Comparison of ENCODE assay signal across 8 cellular contexts in genomic region chr10:79443338-79444242, GRCh38. TPM values are rescaled to one million over a fixed set of nuclear protein-coding genes. Genes with fewer than 3 reads are reported as not detected.
DNase-seq lines count a peak whose midpoint lies in the region; ATAC-seq, FAIRE-seq and TF ChIP-seq lines count a peak whose summit lies in the region.

No MANE protein-coding gene starts in this region.

- H4K20me1 ChIP-seq in BLaER1 treated with 17β-estradiol and CSF1 and Interleukin-3, amounts not matched to agents 10 nM and 100 nM: peaks cover 51 to 62% (median 61%) of the 10 kb centered on the region in 11 experiments
- peaks cover 19% of the 10 kb centered on the region for H4K20me1 ChIP-seq in neural progenitor cell (ENCODE audit: low read depth)

- peaks cover 35 to 82% (median 63%) of the 10 kb centered on the region in 10 experiments for H3K4me1 ChIP-seq in BLaER1 treated with 17β-estradiol and CSF1 and Interleukin-3, amounts not matched to agents 10 nM and 100 nM
- peaks cover 26 to 30% of the 10 kb centered on the region in 2 donors for H3K4me1 ChIP-seq in duodenal mucosa (ENCODE audit: control insufficient read depth in 1 of 2, insufficient read depth in 2 of 2, low read length in 2 of 2)
- H3K4me1 ChIP-seq in neural progenitor cell: peaks cover 17% of the 10 kb centered on the region

- peaks cover 12% of the 10 kb centered on the region for H3K27me3 Mint-ChIP-seq in neural progenitor cell (ENCODE audit: insufficient read depth, low read depth)

- H3K4me3 Mint-ChIP-seq in neural progenitor cell: peak overlapping the region; percentile 92

- in situ Hi-C loops in ACHN (cut with HindIII; ENCODE audit: low pct_ligation_motif_present, low pct_unique_long_range_greater_than_20kb, low sequenced_read_pairs): no loop called here

- no peak for FAIRE-seq in urothelium cell line (lab: Jason Lieb, UNC)

- ATAC-seq in GM19023 (IDR thresholded peaks at IDR 0.05; ENCODE audit: unreplicated experiment): no peak

- no peak overlapping the region for H2AFZ ChIP-seq in neural progenitor cell (replicated peaks)

- no peak overlapping the region for H3K27ac Mint-ChIP-seq in neural progenitor cell

- TF ChIP-seq CTCF in neural progenitor cell (IDR thresholded peaks at IDR 0.05): no peak

- H3K9me3 Mint-ChIP-seq in neural progenitor cell: no peaks in the 10 kb centered on the region

- peak overlapping the region; percentile 72 to 88 (median 81) for H3K4me3 ChIP-seq in BLaER1 treated with 17β-estradiol and CSF1 and Interleukin-3, amounts not matched to agents 10 nM and 100 nM
- peak overlapping the region; percentile 74 to 79 for H3K4me3 ChIP-seq in duodenal mucosa (ENCODE audit: low read depth in 1 of 2, low read length in 2 of 2)
- peak overlapping the region; percentile 86 for H3K4me3 ChIP-seq in neural progenitor cell

- peaks cover 29% of the 10 kb centered on the region for H3K4me1 Mint-ChIP-seq in neural progenitor cell

- peak; percentile 15 for DNase-seq in M059J (ENCODE audit: low read depth)
- no peak for DNase-seq in neural progenitor cell (ENCODE audit: low spot score)
- no peak for DNase-seq in urothelium cell line (ENCODE audit: low spot score)
- DNase-seq in NCI-H2171 (lab: John Stamatoyannopoulos, UW): no peak
- DNase-seq in ACHN: no peak

- peak overlapping the region in 10 of 11 experiments; percentile 49 to 86 (median 82); a peak in 20 of 22 replicates for H3K27ac ChIP-seq in BLaER1 treated with 17β-estradiol and CSF1 and Interleukin-3, amounts not matched to agents 10 nM and 100 nM
- H3K27ac ChIP-seq in duodenal mucosa (ENCODE audit: low read depth, low read length): no peak overlapping the region
- no peak overlapping the region for H3K27ac ChIP-seq in neural progenitor cell

- H3K4me2 ChIP-seq in BLaER1 treated with 17β-estradiol and CSF1 and Interleukin-3, amounts not matched to agents 10 nM and 100 nM: peak overlapping the region; percentile 89 to 99 (median 97)
- peak overlapping the region; percentile 98 for H3K4me2 ChIP-seq in neural progenitor cell

- no peaks in the 10 kb centered on the region for H3K9me3 ChIP-seq in BLaER1 treated with 17β-estradiol and CSF1 and Interleukin-3, amounts not matched to agents 10 nM and 100 nM (replicated peaks in 1 of 11)
- H3K9me3 ChIP-seq in duodenal mucosa (ENCODE audit: control insufficient read depth in 1 of 2, low read length in 2 of 2) (no peaks in the 10 kb centered on the region), neural progenitor cell (ENCODE audit: low read depth) (no peaks in the 10 kb centered on the region)

- peaks cover 3% of the 10 kb centered on the region for H3K36me3 Mint-ChIP-seq in neural progenitor cell

- peaks cover 5% of the 10 kb centered on the region for H3K79me2 ChIP-seq in neural progenitor cell (ENCODE audit: low read depth)

- H3F3A ChIP-seq in neural progenitor cell (ENCODE audit: low read depth): peaks cover 16% of the 10 kb centered on the region

- peaks cover 0 to 41% (median 10%) of the 10 kb centered on the region in 11 experiments; a peak in 6 of 22 replicates for H3K36me3 ChIP-seq in BLaER1 treated with 17β-estradiol and CSF1 and Interleukin-3, amounts not matched to agents 10 nM and 100 nM
- H3K36me3 ChIP-seq in duodenal mucosa (ENCODE audit: control insufficient read depth in 1 of 2, insufficient read depth in 2 of 2, low read length in 2 of 2): peaks cover 0 to 5% of the 10 kb centered on the region in 2 donors
- H3K36me3 ChIP-seq in neural progenitor cell: no peaks in the 10 kb centered on the region

- no peaks in the 10 kb centered on the region for H3K27me3 ChIP-seq in BLaER1 treated with 17β-estradiol and CSF1 and Interleukin-3, amounts not matched to agents 10 nM and 100 nM
- H3K27me3 ChIP-seq in duodenal mucosa (ENCODE audit: control insufficient read depth in 1 of 2, insufficient read depth in 2 of 2, low read length in 2 of 2) (peaks cover 0 to 4% of the 10 kb centered on the region in 2 donors), neural progenitor cell (peaks cover 30% of the 10 kb centered on the region)

- H3K9ac ChIP-seq in BLaER1 treated with 17β-estradiol and CSF1 and Interleukin-3, amounts not matched to agents 10 nM and 100 nM: peak overlapping the region; percentile 75 to 89 (median 84)
- H3K9ac ChIP-seq in duodenal mucosa (ENCODE audit: low read depth in 1 of 2, low read length in 2 of 2) (peak overlapping the region; percentile 39 to 74), neural progenitor cell (no peak overlapping the region)

RNA-seq across cellular contexts. Expression of gene ZCCHC24, which starts 1.8 kb away (rescaled TPM):
- total RNA-seq in M059J (2014; rRNA removed; shearing (Covaris generic)): 9.8 and 18.2 TPM in 2 replicates
- total RNA-seq in neural progenitor cell (ENCODE audit: low replicate concordance): 5.9 and 10.7 TPM in 2 replicates

Comparison
In these comparisons a context has a peak if more than half of its experiments do, and no peak if none do; other contexts are left out.
1. H3K27ac ChIP-seq: peak in BLaER1 treated with 17β-estradiol and CSF1 and Interleukin-3, amounts not matched to agents 10 nM and 100 nM (10 of 11); none in duodenal mucosa (single experiment) and neural progenitor cell (single experiment).
2. Peak in every context shown above with its lines, with median percentiles within 50 percentile points of each other: H3K4me3 ChIP-seq.